20 cellular contexts compared by ENCODE assay signal in genomic region chr1:101013776-101014175, GRCh38.
"Had no signal": no experiment of that assay in that cellular context is flagged by ENCODE, and none has a peak within 500 bp of the region (broad histone marks: within the 10 kb centered on the region; RNA-seq: fewer than 3 reads in every experiment).

No MANE protein-coding gene starts in this region.

- H2AFZ ChIP-seq: neural progenitor cell had no signal

- H3K27me3 ChIP-seq: gastrocnemius medialis, heart right ventricle, neural progenitor cell, ovary, suprapubic skin, tibial artery, upper lobe of left lung, vagina had no signal

- DNase-seq: dermis blood vessel endothelial cell; gastrocnemius medialis; heart right ventricle; hypothalamus; midbrain; nucleus accumbens; ovary; right cardiac atrium; stimulated activated CD4-positive, alpha-beta T cell treated with anti-CD3 and anti-CD28 coated beads, Interleukin-2, amount 100 ng/mL, for 48 hours; stimulated activated CD8-positive, alpha-beta memory T cell treated with anti-CD3 and anti-CD28 coated beads, Interleukin-4, amount 100 ng/mL, for 48 hours; stimulated activated naive CD8-positive, alpha-beta T cell treated with anti-CD3 and anti-CD28 coated beads, Interleukin-15, Interleukin-2, amounts not matched to agents 100 U/mL and 50 U/mL, for 24 hours; tibial artery; upper lobe of left lung had no signal

- H3K9me3 ChIP-seq: gastrocnemius medialis, heart right ventricle, ovary, suprapubic skin, tibial artery, upper lobe of left lung, vagina had no signal

- H3K27ac ChIP-seq: gastrocnemius medialis, heart right ventricle, neural progenitor cell, ovary, suprapubic skin, tibial artery, upper lobe of left lung, vagina had no signal

- H3K9ac ChIP-seq: neural progenitor cell had no signal

- H3K36me3 ChIP-seq: ovary had no signal

- H3K4me3 ChIP-seq: gastrocnemius medialis, heart right ventricle, neural progenitor cell, ovary, smooth muscle cell, suprapubic skin, tibial artery, upper lobe of left lung, vagina had no signal

- H3K4me1 ChIP-seq: gastrocnemius medialis, heart right ventricle, tibial artery, upper lobe of left lung, vagina had no signal

- H3K4me2 ChIP-seq: neural progenitor cell, smooth muscle cell had no signal

- ATAC-seq: gastrocnemius medialis; heart right ventricle; left lobe of liver; natural killer cell treated with Interleukin-12 subunit alpha and Interleukin-12 subunit beta and Interleukin-15 and Interleukin-18, amount 100 ng/mL, for 72 hours; right cardiac atrium; stimulated activated effector memory CD8-positive, alpha-beta T cell treated with anti-CD3 and anti-CD28 coated beads, Interleukin-12 subunit alpha, Interleukin-12 subunit beta, amount 100 ng/mL, for 72 hours; stimulated activated naive CD8-positive, alpha-beta T cell treated with anti-CD3 and anti-CD28 coated beads, Interleukin-15, Interleukin-2, amounts not matched to agents 100 U/mL and 50 U/mL, for 24 hours had no signal
